In the genomic region with DNA sequence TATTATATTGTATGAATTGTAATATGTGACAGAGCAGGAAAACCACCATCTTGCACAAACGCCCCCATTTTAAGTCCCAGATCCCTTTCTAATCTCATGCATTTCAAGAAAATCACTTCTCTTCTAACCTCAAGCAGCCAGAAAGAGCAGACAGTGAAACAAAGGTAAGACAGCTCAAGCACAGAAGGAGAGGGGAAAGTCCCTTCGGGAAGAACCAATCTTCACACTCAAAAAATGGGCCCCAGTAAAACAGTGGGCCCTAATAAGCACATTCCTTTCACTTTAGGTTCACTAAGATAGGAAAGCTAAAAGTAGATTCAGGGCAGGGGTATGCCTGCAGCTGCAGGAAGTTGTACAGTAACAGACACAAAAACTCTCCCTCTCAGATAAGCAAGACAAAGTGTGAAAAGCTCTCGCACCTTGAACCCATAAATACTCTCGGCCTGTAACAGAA, we compare ENCODE assay signal across 17 cellular contexts.
DNase-seq lines count a peak whose midpoint lies in the region; ATAC-seq, FAIRE-seq and TF ChIP-seq lines count a peak whose summit lies in the region.
"Had no signal": no experiment of that assay in that cellular context is flagged by ENCODE, and none has a peak within 500 bp of the region (broad histone marks: within the 10 kb centered on the region; RNA-seq: fewer than 3 reads in every experiment).

No MANE protein-coding gene starts in this region.

- DNase-seq in HepG2 (ENCODE audit: low spot score) (no peak), right lobe of liver (no peak), OCI-LY7 (ENCODE audit: low spot score) (peak; percentile 5), middle frontal gyrus (ENCODE audit: extremely low spot score, low spot score) (no peak), NCI-H1694 (lab: John Stamatoyannopoulos, UW) (no peak)
- DNase-seq: 8988T; activated CD8-positive, alpha-beta memory T cell treated with anti-CD3 and anti-CD28 coated beads, Interleukin-2, amount 50 U/mL, for 4 hours; activated naive CD4-positive, alpha-beta T cell treated with anti-CD3 and anti-CD28 coated beads, Interleukin-2, amount 50 U/mL, for 16 hours; CD8-positive, alpha-beta T cell; effector CD4-positive, alpha-beta T cell; NCI-H1092; sigmoid colon had no signal

- ATAC-seq in HepG2 (no peak; the same call in 2 of the 3 replicates), right lobe of liver (no peak), HG02973 (IDR thresholded peaks at IDR 0.05; ENCODE audit: unreplicated experiment) (peak; percentile 78), HG02938 (IDR thresholded peaks at IDR 0.05; ENCODE audit: unreplicated experiment) (no peak), HG02970 (IDR thresholded peaks at IDR 0.05; ENCODE audit: low FRiP score, unreplicated experiment) (no peak)
- ATAC-seq: CD8-positive, alpha-beta T cell had no signal

- H4K20me1 ChIP-seq in HepG2 (ENCODE audit: insufficient read depth, low read length) (no peaks in the 10 kb centered on the region), OCI-LY7 (ENCODE audit: insufficient read depth, low read length) (no peaks in the 10 kb centered on the region)

- H3K4me2 ChIP-seq in HepG2 (ENCODE audit: low read depth, low read length) (no peak overlapping the region), OCI-LY7 (ENCODE audit: low read length) (0 out of 2 replicates have a peak overlapping the region, but pooled peaks have one; percentile 19)

- CTCF ChIA-PET in HepG2 (lab: Yijun Ruan, JAX; ENCODE audit: low intra/inter-chr PET ratio, low total read pairs) (no interaction called here), OCI-LY7 (lab: Charles Lee; ENCODE audit: unreplicated experiment) (no interaction called here)

- BruUV-seq in HepG2 (replicated peaks; lab: Mats Ljungman, UMichigan): no TSS peak
- BruUV-seq in OCI-LY7 (replicated peaks; lab: Mats Ljungman, UMichigan): no TSS peak

- intact Hi-C loops in HepG2 (cut with micrococcal nuclease; ENCODE audit: unreplicated experiment) (no loop called here), right lobe of liver (cut with DNase I) (no loop called here), OCI-LY7 (cut with micrococcal nuclease; ENCODE audit: unreplicated experiment) (no loop called here)

- FAIRE-seq in HepG2 (lab: Jason Lieb, UNC): no peak
- FAIRE-seq: HTR-8/SVneo had no signal

- H3K27me3 ChIP-seq in HepG2 (ENCODE audit: control insufficient read depth in 1 of 2, insufficient read depth in 2 of 2, low read length in 2 of 2): no peaks in the 10 kb centered on the region
- no peaks in the 10 kb centered on the region for H3K27me3 ChIP-seq in right lobe of liver
- H3K27me3 ChIP-seq: sigmoid colon had no signal

- H3K36me3 ChIP-seq in HepG2 (replicated peaks in 1 of 2; ENCODE audit: control insufficient read depth in 1 of 2, insufficient read depth in 2 of 2, low read length in 2 of 2) (no peaks in the 10 kb centered on the region), right lobe of liver (peaks cover 0 to 1% (median 0%) of the 10 kb centered on the region in 4 donors), OCI-LY7 (ENCODE audit: insufficient read depth, low read length) (no peaks in the 10 kb centered on the region)
- H3K36me3 ChIP-seq: sigmoid colon had no signal

- H3K9me2 ChIP-seq in OCI-LY7 (ENCODE audit: insufficient read depth, low read length): no peaks in the 10 kb centered on the region

- H3K4me1 ChIP-seq in HepG2 (ENCODE audit: insufficient read depth, low read length) (no peaks in the 10 kb centered on the region), right lobe of liver (no peaks in the 10 kb centered on the region), OCI-LY7 (ENCODE audit: insufficient read depth, low read length, poor library complexity, severe bottlenecking) (no peaks in the 10 kb centered on the region)
- H3K4me1 ChIP-seq: sigmoid colon had no signal

- no peak for TF ChIP-seq RAD21 in HepG2 (CRISPR knock-in tag; IDR thresholded peaks at IDR 0.05)

- 2% methylated on average over 4 of the region's 4 CpGs for WGBS in HepG2 (ENCODE audit: low lambda C conversion rate)
- WGBS in right lobe of liver (ENCODE audit: insufficient coverage, low coverage, low lambda C conversion rate, missing lambda C conversion rate): 47% methylated on average over 4 of the region's 4 CpGs

- H2AFZ ChIP-seq in HepG2 (ENCODE audit: low read length) (no peak overlapping the region), OCI-LY7 (ENCODE audit: low read length) (peak overlapping the region; percentile 54; the same call in 1 of the 2 replicates)

- in situ Hi-C loops in HepG2 (cut with HindIII; ENCODE audit: extremely low pct_ligation_motif_present, low pct_unique_long_range_greater_than_20kb): no loop called here

- TF ChIP-seq POLR2A in HepG2 (IDR thresholded peaks at IDR 0.05; ENCODE audit: insufficient read depth in 1 of 2, low read depth in 2 of 2, low read length in 2 of 2): no peak
- TF ChIP-seq POLR2A in right lobe of liver (IDR thresholded peaks at IDR 0.05): no peak

- H3K79me2 ChIP-seq in HepG2 (ENCODE audit: insufficient read depth, low read length) (no peaks in the 10 kb centered on the region), OCI-LY7 (ENCODE audit: insufficient read depth, low read depth, low read length) (no peaks in the 10 kb centered on the region)

- no peak for TF ChIP-seq CTCF in HepG2 (CRISPR knock-in tag; IDR thresholded peaks at IDR 0.05)
- TF ChIP-seq CTCF in right lobe of liver (IDR thresholded peaks at IDR 0.05): no peak
- no peak for TF ChIP-seq CTCF in OCI-LY7 (conservative IDR thresholded peaks at IDR 0.05; ENCODE audit: low read length)

- H3K4me3 ChIP-seq in HepG2 (replicated peaks in 1 of 3; ENCODE audit: insufficient read depth in 1 of 3, low read depth in 2 of 3, low read length in 3 of 3) (no peak overlapping the region), right lobe of liver (no peak overlapping the region), OCI-LY7 (ENCODE audit: low read depth, low read length, poor library complexity, severe bottlenecking) (no peak overlapping the region)
- H3K4me3 ChIP-seq: lung, sigmoid colon had no signal

- H3K9ac ChIP-seq in HepG2 (ENCODE audit: insufficient read depth, low read depth, low read length): no peak overlapping the region

- H3K27ac ChIP-seq in HepG2 (ENCODE audit: extremely low read length, insufficient read depth, low read length) (no peak overlapping the region), right lobe of liver (no peak overlapping the region), OCI-LY7 (ENCODE audit: low read depth, low read length, poor library complexity, severe bottlenecking) (peak overlapping the region; percentile 19)
- H3K27ac ChIP-seq: sigmoid colon had no signal

- POLR2A ChIA-PET in HepG2 (lab: Yijun Ruan, JAX): no interaction called here
- POLR2A ChIA-PET in OCI-LY7 (lab: Charles Lee): interaction anchor here (0.9 to 1.1 kb wide), 2 partner anchors 9 to 414 kb away, joined by 3 read pairs; no protein-coding TSS in a partner anchor

- TF ChIP-seq EP300 in HepG2 (IDR thresholded peaks at IDR 0.05; ENCODE audit: low read depth in 2 of 2, low read length in 2 of 2) (no peak), HepG2 (CRISPR knock-in tag; IDR thresholded peaks at IDR 0.05; ENCODE audit: borderline replicate concordance) (no peak)

- H3K9me3 ChIP-seq in HepG2 (ENCODE audit: low read length) (no peaks in the 10 kb centered on the region), right lobe of liver (no peaks in the 10 kb centered on the region), OCI-LY7 (ENCODE audit: low read length) (0 out of 2 replicates have a peak, but pooled peaks cover 3% of the 10 kb centered on the region)
- H3K9me3 ChIP-seq: sigmoid colon had no signal

TF ChIP-seq in HepG2, 621 proteins besides CTCF, POLR2A, EP300 and RAD21:
- peak; percentile 50; the same call in 1 of the 2 replicates for TF ChIP-seq ZNF232 (CRISPR knock-in tag; IDR thresholded peaks at IDR 0.05; ENCODE audit: borderline replicate concordance)
- TF ChIP-seq FOXO1 (CRISPR knock-in tag; IDR thresholded peaks at IDR 0.05): no peak
- no peak for TF ChIP-seq ZNF788 (CRISPR knock-in tag; IDR thresholded peaks at IDR 0.05; ENCODE audit: borderline replicate concordance)
